21 cellular contexts compared by ENCODE assay signal in the genomic region with DNA sequence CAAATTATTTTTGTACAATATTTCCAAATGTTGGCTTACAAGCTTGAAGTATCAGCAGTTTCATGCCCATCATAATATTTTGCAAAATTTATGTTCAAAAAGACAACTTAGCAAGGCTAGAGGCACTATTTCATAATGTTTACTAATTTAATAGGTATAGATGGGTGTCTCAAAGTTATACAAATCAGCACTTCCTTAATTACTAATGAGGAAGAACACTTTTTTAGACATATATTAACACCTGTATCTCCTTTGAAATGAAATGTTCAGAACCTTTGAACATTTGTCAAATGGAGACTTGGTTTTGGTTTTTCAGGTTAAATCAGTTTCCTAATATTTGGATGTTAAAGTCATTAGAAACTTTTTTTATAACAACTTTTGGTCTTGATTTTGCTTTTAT. TPM values are rescaled to one million over a fixed set of nuclear protein-coding genes. Genes with fewer than 3 reads are reported as not detected.
DNase-seq lines count a peak whose midpoint lies in the region; ATAC-seq and TF ChIP-seq lines count a peak whose summit lies in the region.
"Had no signal": no experiment of that assay in that cellular context is flagged by ENCODE, and none has a peak within 500 bp of the region (broad histone marks: within the 10 kb centered on the region; RNA-seq: fewer than 3 reads in every experiment).

No MANE protein-coding gene starts in this region.

- H3K4me2 ChIP-seq in DOHH2 (ENCODE audit: low read length): peak overlapping the region; percentile 29
- peak overlapping the region; percentile 20; the same call in 1 of the 2 replicates for H3K4me2 ChIP-seq in OCI-LY7 (ENCODE audit: low read length)
- H3K4me2 ChIP-seq: BLaER1 had no signal

- TF ChIP-seq POLR2A in right lobe of liver (IDR thresholded peaks at IDR 0.05): no peak

- TF ChIP-seq CTCF in DOHH2 (IDR thresholded peaks at IDR 0.05; ENCODE audit: low read depth, low read length, poor library complexity, severe bottlenecking) (no peak), OCI-LY7 (conservative IDR thresholded peaks at IDR 0.05; ENCODE audit: low read length) (no peak), right lobe of liver (IDR thresholded peaks at IDR 0.05) (no peak)

- no TSS peak for BruUV-seq in OCI-LY7 (replicated peaks; lab: Mats Ljungman, UMichigan)

- intact Hi-C loops in OCI-LY7 (cut with micrococcal nuclease; ENCODE audit: unreplicated experiment): no loop called here
- intact Hi-C loops in right lobe of liver (cut with DNase I): no loop called here
- intact Hi-C loops in sciatic nerve (cut with DNase I): no loop called here

- DNase-seq in OCI-LY7 (ENCODE audit: low spot score): no peak
- DNase-seq in right lobe of liver: no peak
- no peak for DNase-seq in sciatic nerve (ENCODE audit: low spot score)
- no peak for DNase-seq in HuH-7.5 (ENCODE audit: low spot score)
- DNase-seq in dedifferentiated amniotic fluid mesenchymal stem cell (ENCODE audit: extremely low spot score): no peak
- DNase-seq: Caco-2; CD4-positive, CD25-positive, alpha-beta regulatory T cell; CD8-positive, alpha-beta T cell; DMS153; DMS79; GM23248; H7; HCEC 1CT had no signal

- H3K9me2 ChIP-seq in DOHH2 (replicated peaks; ENCODE audit: control insufficient read depth, low read length) (no peaks in the 10 kb centered on the region), OCI-LY7 (ENCODE audit: insufficient read depth, low read length) (no peaks in the 10 kb centered on the region)

- H4K20me1 ChIP-seq in DOHH2 (ENCODE audit: control insufficient read depth, insufficient read depth, low read depth, low read length) (no peaks in the 10 kb centered on the region), OCI-LY7 (ENCODE audit: insufficient read depth, low read length) (no peaks in the 10 kb centered on the region)
- H4K20me1 ChIP-seq: BLaER1 had no signal

- H3K27ac ChIP-seq in DOHH2 (ENCODE audit: low read depth, low read length): no peak overlapping the region
- H3K27ac ChIP-seq in OCI-LY7 (ENCODE audit: low read depth, low read length, poor library complexity, severe bottlenecking): no peak overlapping the region
- H3K27ac ChIP-seq in right lobe of liver: peak overlapping the region; percentile 75 to 100 (median 98)
- H3K27ac ChIP-seq: BLaER1, C4-2B, GM23248 had no signal

- no peak overlapping the region for H2AFZ ChIP-seq in OCI-LY7 (ENCODE audit: low read length)
- H2AFZ ChIP-seq: GM23248 had no signal

- POLR2A ChIA-PET in OCI-LY7 (lab: Charles Lee): interaction anchor here (0.7 to 1.6 kb wide), 2 partner anchors 10 to 19 kb away, joined by 4 to 5 read pairs; no protein-coding TSS in a partner anchor

- no peaks in the 10 kb centered on the region for H3K79me2 ChIP-seq in DOHH2 (ENCODE audit: control insufficient read depth, low read length)
- H3K79me2 ChIP-seq in OCI-LY7 (ENCODE audit: insufficient read depth, low read depth, low read length): no peaks in the 10 kb centered on the region

- H3K4me3 ChIP-seq in DOHH2 (ENCODE audit: low read length): no peak overlapping the region
- H3K4me3 ChIP-seq in OCI-LY7 (ENCODE audit: low read depth, low read length, poor library complexity, severe bottlenecking): no peak overlapping the region
- peak overlapping the region in 2 of 3 donors; percentile 60 to 70 for H3K4me3 ChIP-seq in right lobe of liver
- H3K4me3 ChIP-seq: BLaER1, GM23248 had no signal

- H3F3A ChIP-seq in DOHH2 (ENCODE audit: control insufficient read depth, insufficient read depth): no peaks in the 10 kb centered on the region

- H3K9me3 ChIP-seq in DOHH2 (ENCODE audit: control insufficient read depth, insufficient read depth, low read length) (no peaks in the 10 kb centered on the region), OCI-LY7 (ENCODE audit: low read length) (no peaks in the 10 kb centered on the region), right lobe of liver (no peaks in the 10 kb centered on the region)
- H3K9me3 ChIP-seq: BLaER1, Caco-2 had no signal

- H3K27me3 ChIP-seq in DOHH2 (ENCODE audit: control insufficient read depth, low read length): 0 out of 2 replicates have a peak, but pooled peaks cover 3% of the 10 kb centered on the region
- H3K27me3 ChIP-seq in right lobe of liver: no peaks in the 10 kb centered on the region
- H3K27me3 ChIP-seq: BLaER1 had no signal

- no peaks in the 10 kb centered on the region for H3K36me3 ChIP-seq in DOHH2 (ENCODE audit: control insufficient read depth, low read length)
- H3K36me3 ChIP-seq in OCI-LY7 (ENCODE audit: insufficient read depth, low read length): no peaks in the 10 kb centered on the region
- peaks cover 0 to 61% (median 28%) of the 10 kb centered on the region in 4 donors for H3K36me3 ChIP-seq in right lobe of liver
- H3K36me3 ChIP-seq: BLaER1 had no signal

- CTCF ChIA-PET in OCI-LY7 (lab: Charles Lee; ENCODE audit: unreplicated experiment): interaction anchor here (1.2 to 2.8 kb wide), 2 partner anchors 10 to 36 kb away, joined by 4 to 11 read pairs; no protein-coding TSS in a partner anchor

- H3K4me1 ChIP-seq in DOHH2 (ENCODE audit: control insufficient read depth, low read length) (peaks cover 9% of the 10 kb centered on the region), OCI-LY7 (ENCODE audit: insufficient read depth, low read length, poor library complexity, severe bottlenecking) (peaks cover 16% of the 10 kb centered on the region), right lobe of liver (peaks cover 0 to 34% (median 6%) of the 10 kb centered on the region in 4 donors)
- H3K4me1 ChIP-seq: BLaER1 had no signal

- ATAC-seq in right lobe of liver: peak in 2 of 4 donors; percentile 1 to 3
- ATAC-seq in sciatic nerve: no peak
- ATAC-seq: CD8-positive, alpha-beta T cell had no signal

RNA-seq across cellular contexts. Expression of a gene that starts 2.2 kb away (rescaled TPM):
- total RNA-seq in OCI-LY7 (2014; rRNA removed; shearing (Covaris generic)): not detected in 2 replicates
- not detected in 2 replicates for total RNA-seq in OCI-LY7 (2022)
- total RNA-seq in right lobe of liver: 1,000 to 10,000 TPM in 5 of 6 experiments, 100 to 1,000 TPM in 1; 109 to 3,026 (median 1,168) TPM
- 0.13 TPM for total RNA-seq in sciatic nerve
- total RNA-seq: A172; B cell; Caco-2; CD4-positive, CD25-positive, alpha-beta regulatory T cell; CD8-positive, alpha-beta T cell; Daoy; G401; GM23248; H1; H7 had no signal

RNA-seq across cellular contexts. Expression of a gene that starts 48.5 kb away (rescaled TPM):
- 4.5 and 6.6 TPM in 2 replicates for total RNA-seq in OCI-LY7 (2014; rRNA removed; shearing (Covaris generic))
- 0.28 and 0.29 TPM in 2 replicates for total RNA-seq in OCI-LY7 (2022)
- total RNA-seq in right lobe of liver: 1 to 10 TPM; 2.0 to 6.5 (median 3.1) TPM
- total RNA-seq in sciatic nerve: not detected
- total RNA-seq: B cell; Caco-2; CD4-positive, CD25-positive, alpha-beta regulatory T cell; CD8-positive, alpha-beta T cell; G401; GM23248 had no signal

RNA-seq across cellular contexts. Expression of a gene that starts 51.3 kb away (rescaled TPM):
- total RNA-seq in OCI-LY7 (2014; rRNA removed; shearing (Covaris generic)): not detected in 2 replicates
- total RNA-seq in OCI-LY7 (2022) (not detected in 2 replicates), right lobe of liver (1 to 10 TPM; 4.4 to 9.2 (median 5.6) TPM), sciatic nerve (0.36 TPM)
- total RNA-seq: A172; B cell; CD4-positive, CD25-positive, alpha-beta regulatory T cell; CD8-positive, alpha-beta T cell; GM23248 had no signal

Comparison
In these comparisons a context has a peak if more than half of its experiments do, and no peak if none do; other contexts are left out.
1. H3K27ac ChIP-seq: peak in right lobe of liver (3 of 3); none in DOHH2 (single experiment) and OCI-LY7 (single experiment).
2. H3K4me3 ChIP-seq: peak in right lobe of liver (2 of 3); none in DOHH2 (single experiment) and OCI-LY7 (single experiment).
3. RNA of a gene that starts 2.2 kb away (total RNA-seq): 109 to 3,026 TPM in right lobe of liver; 0.13 TPM in sciatic nerve (single experiment) and not detected in OCI-LY7; every median in the first group is over 10 times any median in the second.